27 cellular contexts compared by ENCODE assay signal in genomic region chr1:176136891-176137290, GRCh38.
"Had no signal": no experiment of that assay in that cellular context is flagged by ENCODE, and none has a peak within 500 bp of the region (broad histone marks: within the 10 kb centered on the region; RNA-seq: fewer than 3 reads in every experiment).

No MANE protein-coding gene starts in this region.

- H3K9me3 ChIP-seq: esophagus muscularis mucosa, pancreas, spleen, stomach, thoracic aorta, transverse colon had no signal

- H3K4me2 ChIP-seq: neural progenitor cell had no signal

- H3K9ac ChIP-seq: neural progenitor cell had no signal

- H3K4me3 ChIP-seq: esophagus muscularis mucosa, lung, neural progenitor cell, pancreas, spleen, stomach, thoracic aorta, transverse colon had no signal

- H2AFZ ChIP-seq: neural progenitor cell had no signal

- H3K36me3 ChIP-seq: pancreas, thoracic aorta, transverse colon had no signal

- H3K4me1 ChIP-seq: foreskin keratinocyte, neural progenitor cell had no signal

- H3K4me1 Mint-ChIP-seq: neural progenitor cell had no signal

- H3K27ac Mint-ChIP-seq: dendritic cell treated with granulocyte-macrophage colony-stimulating factor and Interleukin-4, amounts not matched to agents 40 ng/mL and 50 ng/mL, for 4 days; neural progenitor cell; progenitor cell of endocrine pancreas had no signal

- H3K27ac ChIP-seq: epithelial cell of prostate, esophagus muscularis mucosa, foreskin keratinocyte, neural progenitor cell, pancreas, spleen, stomach, thoracic aorta, transverse colon had no signal

- FAIRE-seq: colon had no signal

- H3K27me3 ChIP-seq: esophagus muscularis mucosa, foreskin keratinocyte, neural progenitor cell, pancreas, spleen, stomach, transverse colon had no signal

- DNase-seq: central memory CD4-positive, alpha-beta T cell; effector memory CD8-positive, alpha-beta T cell; foreskin keratinocyte; immature natural killer cell; left colon; left ventricle myocardium superior; mesenchymal stem cell; naive B cell; nucleus accumbens; pancreas; spleen; stimulated activated CD4-positive, alpha-beta T cell treated with anti-CD3 and anti-CD28 coated beads, Interleukin-15, amount 100 ng/mL, for 24 hours; stimulated activated CD4-positive, alpha-beta T cell treated with anti-CD3 and anti-CD28 coated beads, Interleukin-1b, Interleukin-23, amount 100 ng/mL, for 48 hours; stimulated activated CD4-positive, alpha-beta T cell treated with anti-CD3 and anti-CD28 coated beads, Interleukin-4, amount 100 ng/mL, for 24 hours; stimulated activated naive B cell treated with anti-CD40 and anti-IgM and Interleukin-4, amounts not matched to agents 10 μg/mL and 1 μg/mL and 100 μg/mL, for 72 hours; stomach; substantia nigra; transverse colon had no signal

- ATAC-seq: effector memory CD8-positive, alpha-beta T cell; foreskin keratinocyte; left colon; left ventricle myocardium superior; pancreas; sciatic nerve; stimulated activated naive B cell treated with anti-CD40 and anti-IgM and Interleukin-4, amounts not matched to agents 10 μg/mL and 1 μg/mL and 100 μg/mL, for 72 hours had no signal

- H3K4me3 Mint-ChIP-seq: dendritic cell treated with granulocyte-macrophage colony-stimulating factor and Interleukin-4, amounts not matched to agents 40 ng/mL and 50 ng/mL, for 4 days; naive B cell; neural progenitor cell; stimulated activated naive B cell treated with anti-CD40 and anti-IgM and Interleukin-4, amounts not matched to agents 10 μg/mL and 1 μg/mL and 100 μg/mL, for 72 hours had no signal

- H3K27me3 Mint-ChIP-seq: dendritic cell treated with granulocyte-macrophage colony-stimulating factor and Interleukin-4, amounts not matched to agents 40 ng/mL and 50 ng/mL, for 4 days; effector memory CD8-positive, alpha-beta T cell; naive B cell; progenitor cell of endocrine pancreas; stimulated activated naive B cell treated with anti-CD40 and anti-IgM and Interleukin-4, amounts not matched to agents 10 μg/mL and 1 μg/mL and 100 μg/mL, for 72 hours had no signal

- H3K9me3 Mint-ChIP-seq: dendritic cell treated with granulocyte-macrophage colony-stimulating factor and Interleukin-4, amounts not matched to agents 40 ng/mL and 50 ng/mL, for 4 days; effector memory CD8-positive, alpha-beta T cell; immature natural killer cell; naive B cell; neural progenitor cell; stimulated activated naive B cell treated with anti-CD40 and anti-IgM and Interleukin-4, amounts not matched to agents 10 μg/mL and 1 μg/mL and 100 μg/mL, for 72 hours had no signal
